21 cellular contexts compared by ENCODE assay signal in genomic region chr17:48755346-48755745, GRCh38. TPM values are rescaled to one million over a fixed set of nuclear protein-coding genes. Genes with fewer than 3 reads are reported as not detected.
DNase-seq lines count a peak whose midpoint lies in the region; ATAC-seq and TF ChIP-seq lines count a peak whose summit lies in the region.
"Had no signal": no experiment of that assay in that cellular context is flagged by ENCODE, and none has a peak within 500 bp of the region (broad histone marks: within the 10 kb centered on the region; RNA-seq: fewer than 3 reads in every experiment).

No MANE protein-coding gene starts in this region.

- H3K36me3 ChIP-seq in HAP-1 (replicated peaks) (no peaks in the 10 kb centered on the region), iPS-20b (ENCODE audit: insufficient read depth, low read depth, low read length) (no peaks in the 10 kb centered on the region), adrenal gland (replicated peaks in 1 of 2) (no peaks in the 10 kb centered on the region)
- H3K36me3 ChIP-seq: left ventricle myocardium inferior, Peyer's patch, vagina had no signal

- WGBS in adrenal gland, 4 donors: 18 to 28% (median 21%) methylated on average over 8 of the region's 8 CpGs

- no peaks in the 10 kb centered on the region for H3K9me3 Mint-ChIP-seq in activated T-cell treated with anti-CD3 and anti-CD28 coated beads, Interleukin-2, amount 50 U/mL, for 4 hours

- peaks cover 5% of the 10 kb centered on the region for H3K4me1 Mint-ChIP-seq in activated T-cell treated with anti-CD3 and anti-CD28 coated beads, Interleukin-2, amount 50 U/mL, for 4 hours (ENCODE audit: low read depth)

- peaks cover 92% of the 10 kb centered on the region for H3K27me3 Mint-ChIP-seq in activated T-cell treated with anti-CD3 and anti-CD28 coated beads, Interleukin-2, amount 50 U/mL, for 4 hours (ENCODE audit: low read depth)

- no peak overlapping the region for H3K4me3 Mint-ChIP-seq in activated T-cell treated with anti-CD3 and anti-CD28 coated beads, Interleukin-2, amount 50 U/mL, for 4 hours

- DNase-seq in AML-193 (lab: John Stamatoyannopoulos, UW) (peak; percentile 27 to 41), HAP-1 (ENCODE audit: low spot score in 2 of 2) (no peak), SKM-1 (lab: John Stamatoyannopoulos, UW; ENCODE audit: unreplicated experiment) (peak; percentile 35), NCI-H1417 treated with DMSO at 0.1 percent for 48 hours (lab: John Stamatoyannopoulos, UW) (no peak), GM19240 (ENCODE audit: insufficient read length, low spot score) (no peak), adrenal gland (no peak)
- no peak for DNase-seq in activated T-cell treated with anti-CD3 and anti-CD28 coated beads, Interleukin-2, amount 50 U/mL, for 4 hours
- DNase-seq: activated effector memory CD4-positive, alpha-beta T cell treated with Interleukin-2 at 50 U/mL for 16 hours; aorta; foreskin fibroblast; left ventricle myocardium inferior; NCI-H1048; NCI-H2081 treated with DMSO at 0.1 percent for 48 hours; NCI-H524; Peyer's patch; stimulated activated CD4-positive, alpha-beta T cell treated with anti-CD3 and anti-CD28 coated beads, Interleukin-2, amount 100 ng/mL, for 24 hours; SW 1271 had no signal

- TF ChIP-seq POLR2A in adrenal gland (IDR thresholded peaks at IDR 0.05): no peak

- H3K27me3 ChIP-seq in HAP-1 (ENCODE audit: low read depth): peaks cover 49% of the 10 kb centered on the region
- H3K27me3 ChIP-seq in iPS-20b (ENCODE audit: insufficient read depth, low read length): peaks cover 99% of the 10 kb centered on the region
- H3K27me3 ChIP-seq in adrenal gland: peaks cover 76% of the 10 kb centered on the region

- TF ChIP-seq CTCF in adrenal gland (IDR thresholded peaks at IDR 0.05): no peak

- in situ Hi-C loops in HAP-1 (cut with MboI; ENCODE audit: low sequenced_read_pairs): no loop called here

- ATAC-seq in activated T-cell treated with anti-CD3 and anti-CD28 coated beads, Interleukin-2, amount 50 U/mL, for 4 hours: no peak

- no peaks in the 10 kb centered on the region for H3K9me3 ChIP-seq in HAP-1
- H3K9me3 ChIP-seq in iPS-20b (ENCODE audit: insufficient read depth, low read depth, low read length): peaks cover 8% of the 10 kb centered on the region; the same call in 1 of the 2 replicates
- no peaks in the 10 kb centered on the region for H3K9me3 ChIP-seq in adrenal gland (replicated peaks in 1 of 3)
- H3K9me3 ChIP-seq: left ventricle myocardium inferior, Peyer's patch, vagina had no signal

- peak overlapping the region; percentile 15; the same call in 1 of the 2 replicates for H3K4me3 ChIP-seq in HAP-1
- 0 out of 2 replicates have a peak overlapping the region, but pooled peaks have one; percentile 11 for H3K4me3 ChIP-seq in iPS-20b (ENCODE audit: low read length)
- H3K4me3 ChIP-seq in adrenal gland: no peak overlapping the region
- H3K4me3 ChIP-seq: left ventricle myocardium inferior, Peyer's patch had no signal

- H3K4me1 ChIP-seq in HAP-1 (peaks cover 4% of the 10 kb centered on the region; the same call in 1 of the 2 replicates), iPS-20b (ENCODE audit: insufficient read depth, low read length) (no peaks in the 10 kb centered on the region), adrenal gland (replicated peaks in 1 of 2) (peaks cover 0 to 19% of the 10 kb centered on the region in 2 donors)
- H3K4me1 ChIP-seq: parathyroid adenoma had no signal

- intact Hi-C loops in adrenal gland (cut with DNase I): no loop called here

- H3K27ac ChIP-seq in iPS-20b (ENCODE audit: low read length) (no peak overlapping the region), adrenal gland (no peak overlapping the region)
- H3K27ac ChIP-seq: left ventricle myocardium inferior, parathyroid adenoma, Peyer's patch, vagina had no signal

- no peaks in the 10 kb centered on the region for H3K36me3 Mint-ChIP-seq in activated T-cell treated with anti-CD3 and anti-CD28 coated beads, Interleukin-2, amount 50 U/mL, for 4 hours (ENCODE audit: insufficient read depth)

- no peak overlapping the region for H3K9ac ChIP-seq in iPS-20b (ENCODE audit: low read depth, low read length)
- H3K9ac ChIP-seq: parathyroid adenoma had no signal

RNA-seq across cellular contexts. Expression of gene HOXB13, which starts 26.8 kb away (rescaled TPM):
- under 1 TPM in 1 of 3 donors, not detected in 2; 0.11 TPM for total RNA-seq in activated T-cell treated with anti-CD3 and anti-CD28 coated beads, Interleukin-2, amount 50 U/mL, for 4 hours
- under 1 TPM in 2 of 8 donors, not detected in 6; 0.07 to 0.11 TPM for total RNA-seq in adrenal gland
- polyA plus RNA-seq in adrenal gland: not detected
- total RNA-seq: aorta, left ventricle myocardium inferior had no signal
- polyA plus RNA-seq: AG04450 had no signal

RNA-seq across cellular contexts. Expression of gene PRAC2, which starts 32.4 kb away (rescaled TPM):
- total RNA-seq in activated T-cell treated with anti-CD3 and anti-CD28 coated beads, Interleukin-2, amount 50 U/mL, for 4 hours: not detected
- total RNA-seq in adrenal gland: not detected
- not detected for polyA plus RNA-seq in adrenal gland
- total RNA-seq: aorta, left ventricle myocardium inferior, Peyer's patch, vagina had no signal
- polyA plus RNA-seq: AG04450, aorta had no signal

RNA-seq across cellular contexts. Expression of gene PRAC1, which starts 33.0 kb away (rescaled TPM):
- not detected for total RNA-seq in activated T-cell treated with anti-CD3 and anti-CD28 coated beads, Interleukin-2, amount 50 U/mL, for 4 hours
- not detected for total RNA-seq in adrenal gland
- polyA plus RNA-seq in adrenal gland: 1 to 10 TPM in 1 of 3 donors, not detected in 2; 2.7 TPM
- total RNA-seq: aorta, left ventricle myocardium inferior, Peyer's patch had no signal
- polyA plus RNA-seq: AG04450 had no signal

Comparison
In these comparisons a context has a peak if more than half of its experiments do, and no peak if none do; other contexts are left out.
1. DNase-seq: peak in AML-193 (2 of 2) and SKM-1 (single experiment); none in HAP-1 (0 of 2), NCI-H1417 treated with DMSO at 0.1 percent for 48 hours (single experiment), activated T-cell treated with anti-CD3 and anti-CD28 coated beads, Interleukin-2, amount 50 U/mL, for 4 hours (single experiment), GM19240 (single experiment) and adrenal gland (0 of 7).
2. H3K4me3 ChIP-seq: peak in HAP-1 (single experiment) and iPS-20b (single experiment); none in adrenal gland (0 of 4).